ENCODE assay signal across 15 cellular contexts in genomic region chr13:33997574-33997973, GRCh38.
DNase-seq lines count a peak whose midpoint lies in the region; ATAC-seq, FAIRE-seq and TF ChIP-seq lines count a peak whose summit lies in the region.
"Had no signal": no experiment of that assay in that cellular context is flagged by ENCODE, and none has a peak within 500 bp of the region (broad histone marks: within the 10 kb centered on the region; RNA-seq: fewer than 3 reads in every experiment).

No MANE protein-coding gene starts in this region.

- H3K9me3 ChIP-seq in HepG2 (ENCODE audit: low read length) = no peaks in the 10 kb centered on the region
- H3K9me3 ChIP-seq in right lobe of liver = no peaks in the 10 kb centered on the region
- H3K9me3 ChIP-seq in adipocyte (ENCODE audit: control insufficient read depth, low read length) = no peaks in the 10 kb centered on the region
- no peaks in the 10 kb centered on the region for H3K9me3 ChIP-seq in tibial artery
- H3K9me3 ChIP-seq: Caco-2 had no signal

- no peak for TF ChIP-seq EP300 in HepG2 (IDR thresholded peaks at IDR 0.05; ENCODE audit: low read depth in 2 of 2, low read length in 2 of 2)
- no peak for TF ChIP-seq EP300 in HepG2 (CRISPR knock-in tag; IDR thresholded peaks at IDR 0.05; ENCODE audit: borderline replicate concordance)

- H3K36me3 ChIP-seq in HepG2 (replicated peaks in 1 of 2; ENCODE audit: control insufficient read depth in 1 of 2, insufficient read depth in 2 of 2, low read length in 2 of 2) (no peaks in the 10 kb centered on the region), right lobe of liver (no peaks in the 10 kb centered on the region), adipocyte (ENCODE audit: control insufficient read depth, insufficient read depth, low read length, severe bottlenecking) (no peaks in the 10 kb centered on the region), tibial artery (no peaks in the 10 kb centered on the region)

- H3K79me2 ChIP-seq in HepG2 (ENCODE audit: insufficient read depth, low read length) = no peaks in the 10 kb centered on the region

- ATAC-seq in HepG2 (no peak), right lobe of liver (no peak), GM21825 (IDR thresholded peaks at IDR 0.05; ENCODE audit: unreplicated experiment) (no peak), HG03159 (IDR thresholded peaks at IDR 0.05; ENCODE audit: unreplicated experiment) (no peak)
- ATAC-seq: GM23338 had no signal

- H3K4me1 ChIP-seq in HepG2 (ENCODE audit: insufficient read depth, low read length) (peaks cover 24% of the 10 kb centered on the region), right lobe of liver (peaks cover 0 to 9% (median 3%) of the 10 kb centered on the region in 4 donors), adipocyte (ENCODE audit: control insufficient read depth, insufficient read depth, low read length) (no peaks in the 10 kb centered on the region), tibial artery (peaks cover 0 to 11% (median 4%) of the 10 kb centered on the region in 4 donors)

- no peak overlapping the region for H2AFZ ChIP-seq in HepG2 (ENCODE audit: low read length)
- H2AFZ ChIP-seq: GM23338 had no signal

- H3K9ac ChIP-seq in HepG2 (ENCODE audit: insufficient read depth, low read depth, low read length) = no peak overlapping the region
- no peak overlapping the region for H3K9ac ChIP-seq in adipocyte (ENCODE audit: low read length)

- POLR2A ChIA-PET in HepG2 (lab: Yijun Ruan, JAX) = no interaction called here

- WGBS in HepG2 (ENCODE audit: low lambda C conversion rate) = 99% methylated on average over 3 of the region's 3 CpGs
- 95% methylated on average over 3 of the region's 3 CpGs for WGBS in right lobe of liver (ENCODE audit: insufficient coverage, low coverage, low lambda C conversion rate, missing lambda C conversion rate)

- H3K4me3 ChIP-seq in HepG2 (replicated peaks in 1 of 3; ENCODE audit: insufficient read depth in 1 of 3, low read depth in 2 of 3, low read length in 3 of 3) (no peak overlapping the region), right lobe of liver (no peak overlapping the region), adipocyte (ENCODE audit: low read length) (no peak overlapping the region), tibial artery (no peak overlapping the region)
- H3K4me3 ChIP-seq: GM23338 had no signal

- H3K27ac ChIP-seq in HepG2 (ENCODE audit: extremely low read length, insufficient read depth, low read length) (no peak overlapping the region), right lobe of liver (no peak overlapping the region), tibial artery (no peak overlapping the region)
- H3K27ac ChIP-seq: 22Rv1 had no signal

- FAIRE-seq in HepG2 (lab: Jason Lieb, UNC) = no peak
- FAIRE-seq: GM18507, HTR-8/SVneo had no signal

- CTCF ChIA-PET in HepG2 (lab: Yijun Ruan, JAX; ENCODE audit: low intra/inter-chr PET ratio, low total read pairs) = no interaction called here

- DNase-seq in NCI-H1092 treated with DMSO at 0.1 percent for 48 hours (lab: John Stamatoyannopoulos, UW) (peak; percentile 14), NCI-H1092 (lab: John Stamatoyannopoulos, UW) (no peak), HepG2 (ENCODE audit: low spot score) (no peak), right lobe of liver (no peak), adipocyte (ENCODE audit: low read depth) (peak; percentile 7), tibial artery (no peak)
- DNase-seq: Caco-2; CD8-positive, alpha-beta memory T cell; H7 had no signal

- BruUV-seq in HepG2 (replicated peaks; lab: Mats Ljungman, UMichigan) = no TSS peak

- no peak for TF ChIP-seq RAD21 in HepG2 (CRISPR knock-in tag; IDR thresholded peaks at IDR 0.05)

- H3K27me3 ChIP-seq in HepG2 (ENCODE audit: control insufficient read depth in 1 of 2, insufficient read depth in 2 of 2, low read length in 2 of 2) (no peaks in the 10 kb centered on the region), right lobe of liver (no peaks in the 10 kb centered on the region), adipocyte (replicated peaks; ENCODE audit: control insufficient read depth, insufficient read depth, low read length) (peaks cover 4% of the 10 kb centered on the region), tibial artery (no peaks in the 10 kb centered on the region)

- in situ Hi-C loops in HepG2 (cut with HindIII; ENCODE audit: extremely low pct_ligation_motif_present, low pct_unique_long_range_greater_than_20kb) = no loop called here

- no peaks in the 10 kb centered on the region for H4K20me1 ChIP-seq in HepG2 (ENCODE audit: insufficient read depth, low read length)

- TF ChIP-seq CTCF in HepG2 (CRISPR knock-in tag; IDR thresholded peaks at IDR 0.05) (no peak), right lobe of liver (IDR thresholded peaks at IDR 0.05) (no peak), tibial artery (IDR thresholded peaks at IDR 0.05) (no peak)

- no peak overlapping the region for H3K4me2 ChIP-seq in HepG2 (ENCODE audit: low read depth, low read length)
- H3K4me2 ChIP-seq: GM23338 had no signal

- intact Hi-C loops in HepG2 (cut with micrococcal nuclease; ENCODE audit: unreplicated experiment) = no loop called here
- intact Hi-C loops in right lobe of liver (cut with DNase I) = no loop called here
- intact Hi-C loops in tibial artery (cut with DNase I; ENCODE audit: low total_unique reads) = no loop called here

- no peak for TF ChIP-seq POLR2A in HepG2 (IDR thresholded peaks at IDR 0.05; ENCODE audit: insufficient read depth in 1 of 2, low read depth in 2 of 2, low read length in 2 of 2)
- TF ChIP-seq POLR2A in right lobe of liver (IDR thresholded peaks at IDR 0.05) = no peak

TF ChIP-seq in HepG2, 621 proteins besides CTCF, POLR2A, EP300 and RAD21:
- 0 out of 2 replicates have a peak, but pooled peaks have one; percentile 31 for TF ChIP-seq ZNF574 (CRISPR knock-in tag; IDR thresholded peaks at IDR 0.05)
- TF ChIP-seq, protein P1, sequence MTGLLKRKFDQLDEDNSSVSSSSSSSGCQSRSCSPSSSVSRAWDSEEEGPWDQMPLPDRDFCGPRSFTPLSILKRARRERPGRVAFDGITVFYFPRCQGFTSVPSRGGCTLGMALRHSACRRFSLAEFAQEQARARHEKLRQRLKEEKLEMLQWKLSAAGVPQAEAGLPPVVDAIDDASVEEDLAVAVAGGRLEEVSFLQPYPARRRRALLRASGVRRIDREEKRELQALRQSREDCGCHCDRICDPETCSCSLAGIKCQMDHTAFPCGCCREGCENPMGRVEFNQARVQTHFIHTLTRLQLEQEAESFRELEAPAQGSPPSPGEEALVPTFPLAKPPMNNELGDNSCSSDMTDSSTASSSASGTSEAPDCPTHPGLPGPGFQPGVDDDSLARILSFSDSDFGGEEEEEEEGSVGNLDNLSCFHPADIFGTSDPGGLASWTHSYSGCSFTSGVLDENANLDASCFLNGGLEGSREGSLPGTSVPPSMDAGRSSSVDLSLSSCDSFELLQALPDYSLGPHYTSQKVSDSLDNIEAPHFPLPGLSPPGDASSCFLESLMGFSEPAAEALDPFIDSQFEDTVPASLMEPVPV (CRISPR knock-in tag; IDR thresholded peaks at IDR 0.05) = no peak
TF ChIP-seq in HepG2: peak in this region for 1.

Comparison
In these comparisons a context has a peak if more than half of its experiments do, and no peak if none do; other contexts are left out.
1. DNase-seq: peak in NCI-H1092 treated with DMSO at 0.1 percent for 48 hours (single experiment) and adipocyte (single experiment); none in NCI-H1092 (single experiment), HepG2 (single experiment), right lobe of liver (0 of 3) and tibial artery (0 of 2).